1 cellular context compared by ENCODE assay signal in the genomic region with DNA sequence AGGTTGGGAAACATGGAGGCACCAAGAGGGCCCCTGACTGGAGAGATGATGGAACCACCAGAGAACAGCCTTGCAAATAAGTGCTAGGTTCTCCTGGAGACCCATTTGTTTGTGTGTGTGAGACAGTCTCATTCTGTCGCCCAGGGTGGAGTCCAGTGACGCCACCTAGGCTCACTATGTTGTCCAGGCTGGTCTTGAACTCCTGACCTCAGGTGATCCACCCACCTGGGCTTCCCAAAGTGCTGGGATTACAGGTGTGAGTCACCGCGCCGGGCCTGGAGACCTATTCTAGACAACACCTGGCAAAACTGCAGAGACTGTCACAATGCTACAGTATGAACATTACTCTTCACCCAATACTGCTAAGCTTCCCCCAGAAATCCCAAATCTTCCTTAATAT.
TF ChIP-seq lines count a peak whose summit lies in the region.

No MANE protein-coding gene starts in this region.

TF ChIP-seq in endothelial cell of umbilical vein, 7 proteins besides CTCF, POLR2A, EP300 and RAD21:
- TF ChIP-seq JUN (IDR thresholded peaks at IDR 0.05; ENCODE audit: borderline replicate concordance, insufficient read depth, insufficient read length, low read depth), result no peak
- no peak for TF ChIP-seq MYC (IDR thresholded peaks at IDR 0.05; ENCODE audit: low read depth, low read length)
- no peak for TF ChIP-seq GATA2 (IDR thresholded peaks at IDR 0.05; ENCODE audit: insufficient read depth, insufficient read length, low read depth, low read length)
- TF ChIP-seq FOS (IDR thresholded peaks at IDR 0.05; ENCODE audit: borderline replicate concordance, insufficient read depth, low read length), result no peak
- TF ChIP-seq EZH2 (IDR thresholded peaks at IDR 0.05; ENCODE audit: borderline replicate concordance, low read depth, low read length, severe bottlenecking), result no peak
- TF ChIP-seq, protein P1, sequence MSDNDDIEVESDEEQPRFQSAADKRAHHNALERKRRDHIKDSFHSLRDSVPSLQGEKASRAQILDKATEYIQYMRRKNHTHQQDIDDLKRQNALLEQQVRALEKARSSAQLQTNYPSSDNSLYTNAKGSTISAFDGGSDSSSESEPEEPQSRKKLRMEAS (IDR thresholded peaks at IDR 0.05; ENCODE audit: insufficient read depth, insufficient read length), result no peak
- no peak for TF ChIP-seq POLR2AphosphoS5 (IDR thresholded peaks at IDR 0.05; ENCODE audit: insufficient read depth, low read depth, low read length)
